Comparison of ENCODE assay signal across 8 cellular contexts in the genomic region with DNA sequence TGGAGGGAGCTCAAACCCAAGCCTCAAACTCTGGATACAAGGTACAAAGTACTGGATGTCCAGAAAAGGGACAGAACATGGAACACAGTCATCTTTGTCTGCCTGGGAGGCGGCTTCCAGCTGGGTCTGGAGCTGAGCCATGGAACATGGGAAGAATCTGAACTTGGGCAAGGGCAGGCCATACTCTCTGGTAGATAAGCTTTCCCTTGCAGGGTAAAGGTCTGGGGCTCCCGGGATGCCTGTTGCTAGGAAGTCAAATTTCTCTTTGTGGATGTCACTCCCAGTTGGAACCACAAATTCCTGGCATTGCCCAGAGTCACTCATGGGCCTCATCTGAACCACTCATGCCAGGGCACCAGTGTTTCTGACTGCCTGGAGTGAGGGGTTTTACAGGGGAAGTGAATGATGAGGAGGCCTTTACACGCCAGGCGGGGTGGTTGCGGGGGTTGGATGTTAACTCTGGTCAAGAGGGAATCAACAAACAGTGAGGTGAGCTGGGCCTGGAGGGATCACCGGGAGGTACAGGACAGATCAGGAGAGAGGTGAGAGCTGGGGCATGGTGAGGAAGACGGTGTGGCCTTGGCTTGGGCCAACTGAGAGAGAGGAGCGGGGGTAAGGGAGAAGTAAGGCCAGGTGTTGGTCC. TPM values are rescaled to one million over a fixed set of nuclear protein-coding genes. Genes with fewer than 3 reads are reported as not detected.
DNase-seq lines count a peak whose midpoint lies in the region; ATAC-seq and TF ChIP-seq lines count a peak whose summit lies in the region.

No MANE protein-coding gene starts in this region.

- no peak overlapping the region for H3K9ac ChIP-seq in BLaER1

- H3K27me3 ChIP-seq in BLaER1 (peaks cover under 1% of the 10 kb centered on the region; the same call in 1 of the 2 replicates), osteoblast (ENCODE audit: insufficient read depth, low read length) (no peaks in the 10 kb centered on the region)

- H3K36me3 Mint-ChIP-seq in WTC11 = peaks cover 35% of the 10 kb centered on the region

- ATAC-seq in WTC11 = no peak; the same call in 1 of the 2 replicates
- no peak for ATAC-seq in HG03442 (IDR thresholded peaks at IDR 0.05; ENCODE audit: unreplicated experiment)
- no peak for ATAC-seq in GM21381 (IDR thresholded peaks at IDR 0.05; ENCODE audit: unreplicated experiment)

- DNase-seq in RPMI7951 (ENCODE audit: low read depth) (peak; percentile 83), fibroblast of the aortic adventitia (ENCODE audit: low read depth) (peak; percentile 67), osteoblast (ENCODE audit: insufficient read length, low spot score, missing footprints) (peak; percentile 87), WTC11 (ENCODE audit: low spot score) (no peak), mucosa of gallbladder (ENCODE audit: low spot score) (no peak)

- CTCF ChIA-PET in WTC11 (lab: Charles Lee) = interaction anchor here (1.1 to 3.6 kb wide), 4 partner anchors 63 to 147 kb away, joined by 3 to 19 read pairs (median 8); no protein-coding TSS in a partner anchor

- H3K79me2 ChIP-seq in osteoblast (ENCODE audit: insufficient read depth, low read length) = peaks cover 20% of the 10 kb centered on the region

- H2AFZ ChIP-seq in osteoblast (ENCODE audit: low read length) = no peak overlapping the region

- no peak overlapping the region for H3K4me3 ChIP-seq in BLaER1
- no peak overlapping the region for H3K4me3 ChIP-seq in fibroblast of the aortic adventitia (ENCODE audit: low read depth, low read length)
- H3K4me3 ChIP-seq in osteoblast (ENCODE audit: insufficient read depth, low read length) = no peak overlapping the region

- H3K4me2 ChIP-seq in BLaER1 = peak overlapping the region; percentile 96
- no peak overlapping the region for H3K4me2 ChIP-seq in osteoblast (ENCODE audit: insufficient read depth, low read length)

- H3K27ac ChIP-seq in BLaER1 (peak overlapping the region; percentile 75; the same call in 1 of the 2 replicates), osteoblast (ENCODE audit: low read depth, low read length) (peak overlapping the region; percentile 62)

- no peak for TF ChIP-seq CTCF in fibroblast of the aortic adventitia (IDR thresholded peaks at IDR 0.05; ENCODE audit: insufficient read depth, low read length)
- no peak for TF ChIP-seq CTCF in osteoblast (IDR thresholded peaks at IDR 0.05; ENCODE audit: extremely low read depth, low read depth, low read length)
- TF ChIP-seq CTCF in WTC11 (IDR thresholded peaks at IDR 0.05) = no peak

- no peaks in the 10 kb centered on the region for H3K9me3 Mint-ChIP-seq in WTC11

- H3K4me3 Mint-ChIP-seq in WTC11 = no peak overlapping the region

- H4K20me1 ChIP-seq in BLaER1 = peaks cover 30% of the 10 kb centered on the region
- H4K20me1 ChIP-seq in osteoblast (ENCODE audit: insufficient read depth, low read length) = peaks cover 36% of the 10 kb centered on the region

- H3K9me3 ChIP-seq in BLaER1 = no peaks in the 10 kb centered on the region
- H3K9me3 ChIP-seq in osteoblast (ENCODE audit: low read depth, low read length) = no peaks in the 10 kb centered on the region

- no peak overlapping the region for H3K27ac Mint-ChIP-seq in WTC11

- H3K4me1 ChIP-seq in BLaER1 = peaks cover 45% of the 10 kb centered on the region
- H3K4me1 ChIP-seq in osteoblast (ENCODE audit: insufficient read depth, low read length) = peaks cover 30% of the 10 kb centered on the region

- H3K36me3 ChIP-seq in BLaER1 = peaks cover 25% of the 10 kb centered on the region
- peaks cover 29% of the 10 kb centered on the region for H3K36me3 ChIP-seq in osteoblast (ENCODE audit: insufficient read depth, low read length)

- no peaks in the 10 kb centered on the region; the same call in 1 of the 2 replicates for H3K27me3 Mint-ChIP-seq in WTC11 (ENCODE audit: low read depth)

- H3K4me1 Mint-ChIP-seq in WTC11 = peaks cover 11% of the 10 kb centered on the region; the same call in 1 of the 2 replicates

- POLR2A ChIA-PET in WTC11 (lab: Charles Lee) = interaction anchor here (1.4 to 2.9 kb wide), 2 partner anchors 12 to 146 kb away, joined by 3 to 11 read pairs; partner anchors contain the start of gene BEST1

TF ChIP-seq in WTC11, 78 proteins besides CTCF, POLR2A, EP300 and RAD21:
- no peak for TF ChIP-seq STAT6 (CRISPR knock-in tag; conservative IDR thresholded peaks at IDR 0.05; ENCODE audit: low read depth)
- no peak for TF ChIP-seq TEAD1 (CRISPR knock-in tag; IDR thresholded peaks at IDR 0.05)
- no peak for TF ChIP-seq TEAD4 (CRISPR knock-in tag; IDR thresholded peaks at IDR 0.05)
- TF ChIP-seq CREB1 (CRISPR knock-in tag; IDR thresholded peaks at IDR 0.05) = no peak
- TF ChIP-seq ETV6 (CRISPR knock-in tag; IDR thresholded peaks at IDR 0.05) = no peak
- TF ChIP-seq, protein P1, sequence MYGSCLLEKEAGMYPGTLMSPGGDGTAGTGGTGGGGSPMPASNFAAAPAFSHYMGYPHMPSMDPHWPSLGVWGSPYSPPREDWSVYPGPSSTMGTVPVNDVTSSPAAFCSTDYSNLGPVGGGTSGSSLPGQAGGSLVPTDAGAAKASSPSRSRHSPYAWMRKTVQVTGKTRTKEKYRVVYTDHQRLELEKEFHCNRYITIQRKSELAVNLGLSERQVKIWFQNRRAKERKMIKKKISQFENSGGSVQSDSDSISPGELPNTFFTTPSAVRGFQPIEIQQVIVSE (CRISPR knock-in tag; IDR thresholded peaks at IDR 0.05; ENCODE audit: borderline replicate concordance) = no peak
- no peak for TF ChIP-seq HMGA2 (CRISPR knock-in tag; IDR thresholded peaks at IDR 0.05)
- TF ChIP-seq TCF7 (CRISPR knock-in tag; IDR thresholded peaks at IDR 0.05; ENCODE audit: low read depth) = no peak

RNA-seq across cellular contexts. Expression of gene FTH1, which starts 5.7 kb away (rescaled TPM):
- 726 and 869 TPM in 2 replicates for total RNA-seq in RPMI7951 (2014; rRNA removed; shearing (Covaris generic))
- 1,813 and 2,631 TPM in 2 replicates for total RNA-seq in fibroblast of the aortic adventitia (ENCODE audit: low replicate concordance)
- total RNA-seq in osteoblast = 1,459 and 1,507 TPM in 2 replicates
- 1,108 to 1,272 TPM (median 1,247 TPM) in 3 replicates for total RNA-seq in WTC11 (2021)
- 2,359 TPM for total RNA-seq in mucosa of gallbladder

RNA-seq across cellular contexts. Expression of gene BEST1, which starts 11.5 kb away (rescaled TPM):
- total RNA-seq in RPMI7951 (2014; rRNA removed; shearing (Covaris generic)) = 0.10 and 0.12 TPM in 2 replicates
- 3.1 and 3.4 TPM in 2 replicates for total RNA-seq in fibroblast of the aortic adventitia (ENCODE audit: low replicate concordance)
- total RNA-seq in osteoblast = 5.6 and 8.0 TPM in 2 replicates
- 0.17 to 0.32 TPM (median 0.21 TPM) in 3 replicates for total RNA-seq in WTC11 (2021)
- total RNA-seq in mucosa of gallbladder = 2.8 TPM

RNA-seq across cellular contexts. Expression of gene RAB3IL1, which starts 44.3 kb away (rescaled TPM):
- 0.84 and 1.7 TPM in 2 replicates for total RNA-seq in RPMI7951 (2014; rRNA removed; shearing (Covaris generic))
- total RNA-seq in fibroblast of the aortic adventitia (ENCODE audit: low replicate concordance) (17.1 and 50.7 TPM in 2 replicates), osteoblast (15.9 and 20.3 TPM in 2 replicates), WTC11 (2021) (7.2 to 11.1 TPM (median 8.9 TPM) in 3 replicates), mucosa of gallbladder (12.1 TPM)

Comparison
In these comparisons a context has a peak if more than half of its experiments do, and no peak if none do; other contexts are left out.
1. DNase-seq: peak in RPMI7951 (single experiment), fibroblast of the aortic adventitia (single experiment) and osteoblast (single experiment); none in WTC11 (single experiment) and mucosa of gallbladder (single experiment).